ENCODE assay signal across 39 cellular contexts in genomic region chr16:54685682-54686081, GRCh38.
"Had no signal": no experiment of that assay in that cellular context is flagged by ENCODE, and none has a peak within 500 bp of the region (broad histone marks: within the 10 kb centered on the region; RNA-seq: fewer than 3 reads in every experiment).

No MANE protein-coding gene starts in this region.

- H3K36me3 Mint-ChIP-seq: activated CD4-positive, alpha-beta memory T cell treated with anti-CD3 and anti-CD28 coated beads for 36 hours; activated naive CD4-positive, alpha-beta T cell treated with anti-CD3 and anti-CD28 coated beads, Interleukin-2, amount 50 U/mL, for 72 hours; activated naive CD8-positive, alpha-beta T cell treated with anti-CD3 and anti-CD28 coated beads for 36 hours had no signal

- DNase-seq: activated B cell treated with CpG ODN at 0.5 μM for 24 hours; activated CD4-positive, alpha-beta memory T cell treated with anti-CD3 and anti-CD28 coated beads for 36 hours; activated CD4-positive, alpha-beta T cell treated with anti-CD3 and anti-CD28 coated beads for 4 hours; activated CD4-positive, alpha-beta T cell treated with anti-CD3 and anti-CD28 coated beads, Interleukin-2, amount 10 ng/mL, durations not matched to agents 24 days and 14 days; activated CD4-positive, alpha-beta T cell treated with anti-CD3 and anti-CD28 coated beads, Interleukin-2, amount 50 U/mL, for 1 hour; activated CD4-positive, alpha-beta T cell treated with anti-CD3 and anti-CD28 coated beads, Interleukin-2, amount 50 U/mL, for 4 hours; activated CD4-positive, CD25-positive, alpha-beta regulatory T cell treated with anti-CD3 and anti-CD28 coated beads, Interleukin-2, amount 50 U/mL, for 72 hours; activated CD8-positive, alpha-beta memory T cell treated with anti-CD3 and anti-CD28 coated beads, Interleukin-2, amount 50 U/mL, for 4 hours; activated CD8-positive, alpha-beta T cell treated with anti-CD3 and anti-CD28 coated beads for 36 hours; activated effector memory CD4-positive, alpha-beta T cell treated with anti-CD3 and anti-CD28 coated beads, Interleukin-2, amount 50 U/mL, for 16 hours; activated gamma-delta T cell treated with Interleukin-2 at 50 U/mL for 16 hours; activated naive CD4-positive, alpha-beta T cell; activated naive CD4-positive, alpha-beta T cell treated with anti-CD3 and anti-CD28 coated beads for 36 hours; activated naive CD4-positive, alpha-beta T cell treated with anti-CD3 and anti-CD28 coated beads, Interleukin-2, amount 50 U/mL, for 16 hours; activated naive CD8-positive, alpha-beta T cell treated with anti-CD3 and anti-CD28 coated beads for 36 hours; activated T-cell treated with anti-CD3 and anti-CD28 coated beads for 4 hours; activated T-cell treated with anti-CD3 and anti-CD28 coated beads, Interleukin-2, amount 50 U/mL, for 1 hour; activated T-cell treated with anti-CD3 and anti-CD28 coated beads, Interleukin-2, amount 50 U/mL, for 4 hours; activated T-cell treated with anti-CD3 and anti-CD28 coated beads, Interleukin-2, amount 50 U/mL, for 72 hours; adrenal gland; amniotic stem cell; aorta; body of pancreas; brain microvascular endothelial cell; caudate nucleus; cerebellar nuclear complex; T-helper 1 cell; T-helper 2 cell; T-helper 9 cell; WERI-Rb-1 had no signal

- H3K4me3 Mint-ChIP-seq: activated B cell treated with CpG ODN at 0.5 μM for 24 hours; activated CD4-positive, alpha-beta memory T cell treated with anti-CD3 and anti-CD28 coated beads for 36 hours; activated CD4-positive, alpha-beta T cell treated with anti-CD3 and anti-CD28 coated beads, Interleukin-2, amount 10 ng/mL, durations not matched to agents 24 days and 14 days; activated CD8-positive, alpha-beta T cell treated with anti-CD3 and anti-CD28 coated beads for 36 hours; activated naive CD4-positive, alpha-beta T cell treated with anti-CD3 and anti-CD28 coated beads for 36 hours; activated naive CD8-positive, alpha-beta T cell treated with anti-CD3 and anti-CD28 coated beads for 36 hours; activated T-cell treated with anti-CD3 and anti-CD28 coated beads, Interleukin-2, amount 50 U/mL, for 4 hours; activated T-cell treated with anti-CD3 and anti-CD28 coated beads, Interleukin-2, amount 50 U/mL, for 72 hours; activated T-helper 1 cell treated with anti-CD3 and anti-CD28 coated beads, Interleukin-12 subunit alpha, Interleukin-12 subunit beta, Interleukin-2, Interleukin-4 antibody, amounts not matched to agents 30 ng/mL and 10 ng/mL and 1 ng/mL, durations not matched to agents 14 hours and 24 hours and 36 hours; activated T-helper 17 cell treated with anti-CD3 and anti-CD28 coated beads, Interleukin-2, amount 50 U/mL, for 72 hours; central memory CD8-positive, alpha-beta T cell; T-helper 1 cell treated with Interleukin-12 subunit alpha and Interleukin-12 subunit beta and Interleukin-4 antibody, amounts not matched to agents 30 μg/mL and 1 μg/mL, for 36 hours; T-helper 2 cell treated with Interferon-gamma antibody and Interleukin-4, amounts not matched to agents 5 μg/mL and 100 μg/mL, for 36 hours had no signal

- ATAC-seq: activated CD8-positive, alpha-beta T cell treated with anti-CD3 and anti-CD28 coated beads for 36 hours; activated naive CD4-positive, alpha-beta T cell treated with anti-CD3 and anti-CD28 coated beads, Interleukin-2, amount 50 U/mL, for 72 hours; activated T-cell treated with anti-CD3 and anti-CD28 coated beads, Interleukin-2, amount 50 U/mL, for 4 hours; activated T-cell treated with anti-CD3 and anti-CD28 coated beads, Interleukin-2, amount 50 U/mL, for 72 hours; activated T-helper 17 cell treated with anti-CD3 and anti-CD28 coated beads, Interleukin-2, amount 50 U/mL, for 72 hours; body of pancreas had no signal

- H3K9me3 ChIP-seq: adrenal gland, body of pancreas, breast epithelium had no signal

- H3K36me3 ChIP-seq: adrenal gland, brain microvascular endothelial cell, breast epithelium, cardiac muscle cell, WERI-Rb-1 had no signal

- H3K27ac ChIP-seq: adrenal gland, body of pancreas, brain microvascular endothelial cell, breast epithelium, cardiac muscle cell, WERI-Rb-1 had no signal

- FAIRE-seq: astrocyte had no signal

- H3K9me3 Mint-ChIP-seq: activated CD4-positive, alpha-beta memory T cell treated with anti-CD3 and anti-CD28 coated beads for 36 hours; activated CD4-positive, alpha-beta T cell treated with anti-CD3 and anti-CD28 coated beads, Interleukin-2, amount 10 ng/mL, durations not matched to agents 24 days and 14 days; activated CD8-positive, alpha-beta T cell treated with anti-CD3 and anti-CD28 coated beads for 36 hours; activated T-cell treated with anti-CD3 and anti-CD28 coated beads, Interleukin-2, amount 50 U/mL, for 4 hours; activated T-helper 1 cell treated with anti-CD3 and anti-CD28 coated beads, Interleukin-12 subunit alpha, Interleukin-12 subunit beta, Interleukin-2, Interleukin-4 antibody, amounts not matched to agents 30 ng/mL and 10 ng/mL and 1 ng/mL, durations not matched to agents 14 hours and 24 hours and 36 hours; central memory CD8-positive, alpha-beta T cell; T-helper 1 cell treated with Interleukin-12 subunit alpha and Interleukin-12 subunit beta and Interleukin-4 antibody, amounts not matched to agents 30 μg/mL and 1 μg/mL, for 36 hours; T-helper 2 cell treated with Interferon-gamma antibody and Interleukin-4, amounts not matched to agents 5 μg/mL and 100 μg/mL, for 36 hours had no signal

- H3K4me3 ChIP-seq: adrenal gland, body of pancreas, breast epithelium, cardiac muscle cell had no signal

- H3K4me1 Mint-ChIP-seq: activated B cell treated with CpG ODN at 0.5 μM for 24 hours; activated CD4-positive, alpha-beta T cell treated with anti-CD3 and anti-CD28 coated beads, Interleukin-2, amount 10 ng/mL, durations not matched to agents 24 days and 14 days; activated naive CD8-positive, alpha-beta T cell treated with anti-CD3 and anti-CD28 coated beads for 36 hours; activated T-helper 17 cell treated with anti-CD3 and anti-CD28 coated beads, Interleukin-2, amount 50 U/mL, for 72 hours; central memory CD8-positive, alpha-beta T cell had no signal

- H3K27me3 Mint-ChIP-seq: activated CD4-positive, alpha-beta T cell treated with anti-CD3 and anti-CD28 coated beads, Interleukin-2, amount 10 ng/mL, durations not matched to agents 24 days and 14 days; central memory CD8-positive, alpha-beta T cell had no signal

- H3K27me3 ChIP-seq: adrenal gland, brain microvascular endothelial cell, breast epithelium, cardiac muscle cell had no signal

- H3K27ac Mint-ChIP-seq: activated B cell treated with CpG ODN at 0.5 μM for 24 hours; activated CD4-positive, alpha-beta memory T cell treated with anti-CD3 and anti-CD28 coated beads for 36 hours; activated CD4-positive, alpha-beta T cell treated with anti-CD3 and anti-CD28 coated beads, Interleukin-2, amount 10 ng/mL, durations not matched to agents 24 days and 14 days; activated CD8-positive, alpha-beta T cell treated with anti-CD3 and anti-CD28 coated beads for 36 hours; activated naive CD4-positive, alpha-beta T cell treated with anti-CD3 and anti-CD28 coated beads for 36 hours; activated naive CD4-positive, alpha-beta T cell treated with anti-CD3 and anti-CD28 coated beads, Interleukin-2, amount 50 U/mL, for 72 hours; activated naive CD8-positive, alpha-beta T cell treated with anti-CD3 and anti-CD28 coated beads for 36 hours; activated T-cell treated with anti-CD3 and anti-CD28 coated beads, Interleukin-2, amount 50 U/mL, for 72 hours; activated T-helper 1 cell treated with anti-CD3 and anti-CD28 coated beads, Interleukin-12 subunit alpha, Interleukin-12 subunit beta, Interleukin-2, Interleukin-4 antibody, amounts not matched to agents 30 ng/mL and 10 ng/mL and 1 ng/mL, durations not matched to agents 14 hours and 24 hours and 36 hours; activated T-helper 17 cell treated with anti-CD3 and anti-CD28 coated beads, Interleukin-2, amount 50 U/mL, for 72 hours; T-helper 1 cell treated with Interleukin-12 subunit alpha and Interleukin-12 subunit beta and Interleukin-4 antibody, amounts not matched to agents 30 μg/mL and 1 μg/mL, for 36 hours; T-helper 2 cell treated with Interferon-gamma antibody and Interleukin-4, amounts not matched to agents 5 μg/mL and 100 μg/mL, for 36 hours had no signal

- H3K4me1 ChIP-seq: adrenal gland, body of pancreas, breast epithelium had no signal
